10 cellular contexts compared by ENCODE assay signal in genomic region chr5:168031614-168032013, GRCh38.
"Had no signal": no experiment of that assay in that cellular context is flagged by ENCODE, and none has a peak within 500 bp of the region (broad histone marks: within the 10 kb centered on the region; RNA-seq: fewer than 3 reads in every experiment).

No MANE protein-coding gene starts in this region.

- H3K4me3 Mint-ChIP-seq: GM23338, H9, HFFc6 had no signal

- DNase-seq: GM23248, H7, H9, HCEC 1CT, HFFc6 had no signal

- H3K27ac ChIP-seq: GM23248 had no signal

- FAIRE-seq: H1, H54 had no signal

- H3K4me2 ChIP-seq: GM23338 had no signal

- H3K36me3 ChIP-seq: HAP-1 had no signal

- H3K4me3 ChIP-seq: GM23248, GM23338, HAP-1 had no signal

- ATAC-seq: GM23338, HCT116 had no signal

- H3K4me1 ChIP-seq: HAP-1 had no signal

- H3K9me3 ChIP-seq: HAP-1 had no signal

- H3K9me3 Mint-ChIP-seq: H9, HFFc6 had no signal

- H2AFZ ChIP-seq: GM23248, GM23338 had no signal

- H3K27ac Mint-ChIP-seq: GM23338, H9, HFFc6 had no signal

- H3K4me1 Mint-ChIP-seq: GM23338, H9 had no signal

- H3K9ac ChIP-seq: GM23248 had no signal
